In genomic region chr7:48610705-48611104, GRCh38 we compare ENCODE assay signal across 16 cellular contexts.
DNase-seq lines count a peak whose midpoint lies in the region; ATAC-seq and TF ChIP-seq lines count a peak whose summit lies in the region.
"Had no signal": no experiment of that assay in that cellular context is flagged by ENCODE, and none has a peak within 500 bp of the region (broad histone marks: within the 10 kb centered on the region; RNA-seq: fewer than 3 reads in every experiment).

No MANE protein-coding gene starts in this region.

- H3K9ac ChIP-seq in HUES48 (ENCODE audit: low read depth, low read length) = no peak overlapping the region

- peak overlapping the region; percentile 15 for H3K27ac ChIP-seq in HUES48 (ENCODE audit: low read depth, low read length)

- H3K27me3 ChIP-seq in HUES48 (ENCODE audit: control insufficient read depth, insufficient read depth, low read length) = no peaks in the 10 kb centered on the region

- H3K4me3 ChIP-seq in HUES48 (ENCODE audit: low read depth, low read length) = no peak overlapping the region

- peaks cover 4% of the 10 kb centered on the region; the same call in 1 of the 2 replicates for H3K9me3 ChIP-seq in HUES48 (ENCODE audit: control insufficient read depth, insufficient read depth, low read length)

- no peak overlapping the region for H3K4me3 Mint-ChIP-seq in WTC11
- H3K4me3 Mint-ChIP-seq: CD4-positive, alpha-beta memory T cell had no signal

- TF ChIP-seq CTCF in WTC11 (IDR thresholded peaks at IDR 0.05) = no peak

- intact Hi-C loops in posterior vena cava (cut with DNase I) = no loop called here

- H3K36me3 ChIP-seq in HUES48 (ENCODE audit: control insufficient read depth, insufficient read depth, low read length) = no peaks in the 10 kb centered on the region

- H3K27ac Mint-ChIP-seq in WTC11 = no peak overlapping the region
- H3K27ac Mint-ChIP-seq: CD4-positive, alpha-beta memory T cell had no signal

- H3K4me1 ChIP-seq in HUES48 (ENCODE audit: control insufficient read depth, insufficient read depth, low read length) = no peaks in the 10 kb centered on the region; the same call in 1 of the 2 replicates

- H3K36me3 Mint-ChIP-seq in WTC11 = peaks cover 5% of the 10 kb centered on the region; the same call in 1 of the 2 replicates
- H3K36me3 Mint-ChIP-seq: CD4-positive, alpha-beta memory T cell had no signal

- peaks cover 14% of the 10 kb centered on the region for H3K4me1 Mint-ChIP-seq in WTC11
- H3K4me1 Mint-ChIP-seq: CD4-positive, alpha-beta memory T cell had no signal

- no peaks in the 10 kb centered on the region; the same call in 1 of the 2 replicates for H3K27me3 Mint-ChIP-seq in WTC11 (ENCODE audit: low read depth)
- H3K27me3 Mint-ChIP-seq: CD4-positive, alpha-beta memory T cell had no signal

- POLR2A ChIA-PET in WTC11 (lab: Charles Lee) = no interaction called here

- peak; percentile 66 for ATAC-seq in WTC11
- ATAC-seq: HCT116 had no signal

- DNase-seq in WTC11 (ENCODE audit: low spot score) (no peak), myocyte (ENCODE audit: low read depth) (peak; percentile 32), OCI-M2 (lab: John Stamatoyannopoulos, UW; ENCODE audit: unreplicated experiment) (no peak), posterior vena cava (ENCODE audit: low spot score) (no peak)
- DNase-seq in activated effector memory CD4-positive, alpha-beta T cell treated with Interleukin-2 at 50 U/mL for 16 hours = no peak
- DNase-seq: C1 segment of cervical spinal cord; Calu3; CD4-positive, alpha-beta memory T cell; COR-L47; DMS53; DMS79 treated with DMSO at 0.1 percent for 48 hours; GF-D8; GOT3; H7 had no signal

- peaks cover 37% of the 10 kb centered on the region for H3K9me3 Mint-ChIP-seq in WTC11

- CTCF ChIA-PET in WTC11 (lab: Charles Lee) = no interaction called here

TF ChIP-seq in WTC11, 78 proteins besides CTCF, POLR2A, EP300 and RAD21:
- no peak for TF ChIP-seq SOX15 (CRISPR knock-in tag; IDR thresholded peaks at IDR 0.05)
- TF ChIP-seq HMGA2 (CRISPR knock-in tag; IDR thresholded peaks at IDR 0.05) = no peak
- no peak for TF ChIP-seq CBFB (CRISPR knock-in tag; IDR thresholded peaks at IDR 0.05; ENCODE audit: low read depth)
